ENCODE assay signal across 8 cellular contexts in genomic region chrX:130902783-130903613, GRCh38. TPM values are rescaled to one million over a fixed set of nuclear protein-coding genes. Genes with fewer than 3 reads are reported as not detected.
A peak's percentile ranks its signal among the peaks of the same experiment; 100 is the strongest.
DNase-seq lines count a peak whose midpoint lies in the region; ATAC-seq, FAIRE-seq and TF ChIP-seq lines count a peak whose summit lies in the region.

Gene ENOX2, minus strand, starts transcription at chrX:130903209. Its CDS starts 199,993 bp downstream, at chrX:130703216.

- H3K4me3 ChIP-seq in OCI-LY7 (ENCODE audit: low read depth, low read length, poor library complexity, severe bottlenecking) = peak within 1 kb of the TSS; percentile 93
- H3K4me3 ChIP-seq in epithelial cell of esophagus (ENCODE audit: low read length) = peak within 1 kb of the TSS; percentile 69
- H3K4me3 ChIP-seq in mononuclear cell (ENCODE audit: low read length) = peak within 1 kb of the TSS; percentile 68

- intact Hi-C loops in OCI-LY7 (cut with micrococcal nuclease; ENCODE audit: unreplicated experiment) = loop anchor here (2.0 kb wide), 1 partner anchor 564 kb away; the partner anchor contains the start of gene SLC25A14

- TF ChIP-seq CTCF in D721Med (IDR thresholded peaks at IDR 0.05; ENCODE audit: insufficient read depth, missing control alignments) = no peak
- no peak for TF ChIP-seq CTCF in OCI-LY7 (conservative IDR thresholded peaks at IDR 0.05; ENCODE audit: low read length)
- no peak for TF ChIP-seq CTCF in epithelial cell of esophagus (IDR thresholded peaks at IDR 0.05; ENCODE audit: insufficient read depth, low read depth, low read length, missing control alignments)

- H3K79me2 ChIP-seq in OCI-LY7 (ENCODE audit: insufficient read depth, low read depth, low read length) = no peaks in the 10 kb centered on the region

- CTCF ChIA-PET in OCI-LY7 (lab: Charles Lee; ENCODE audit: unreplicated experiment) = interaction anchor here (1.0 kb wide), 1 partner anchor 12 kb away, joined by 5 read pairs; no protein-coding TSS in a partner anchor

- H2AFZ ChIP-seq in OCI-LY7 (ENCODE audit: low read length) = peak within 1 kb of the TSS; percentile 87

- H3K4me1 ChIP-seq in OCI-LY7 (ENCODE audit: insufficient read depth, low read length, poor library complexity, severe bottlenecking) (no peaks in the 10 kb centered on the region), mononuclear cell (ENCODE audit: insufficient read depth, low read length) (peaks cover 8% of the 10 kb centered on the region)

- peak; percentile 76 for FAIRE-seq in D721Med (lab: Jason Lieb, UNC)

- H3K27me3 ChIP-seq in mononuclear cell (ENCODE audit: insufficient read depth, low read length) = no peaks in the 10 kb centered on the region

- H3K27ac ChIP-seq in OCI-LY7 (ENCODE audit: low read depth, low read length, poor library complexity, severe bottlenecking) = no peak within 1 kb of the TSS

- H3K36me3 ChIP-seq in OCI-LY7 (ENCODE audit: insufficient read depth, low read length) = no peaks in the 10 kb centered on the region

- no peaks in the 10 kb centered on the region for H3K9me3 ChIP-seq in OCI-LY7 (ENCODE audit: low read length)
- no peaks in the 10 kb centered on the region for H3K9me3 ChIP-seq in mononuclear cell (ENCODE audit: low read depth, low read length)

- POLR2A ChIA-PET in OCI-LY7 (lab: Charles Lee) = interaction anchor here (0.6 to 1.4 kb wide), 7 partner anchors 10 to 563 kb away, joined by 3 to 7 read pairs (median 5); partner anchors contain the start of gene RBMX2

- H3K4me2 ChIP-seq in OCI-LY7 (ENCODE audit: low read length) = peak within 1 kb of the TSS; percentile 93

- DNase-seq in D721Med (ENCODE audit: insufficient read length, low spot score) (peak; percentile 27), HuH-7.5 (ENCODE audit: low spot score) (peak; percentile 59), OCI-LY7 (ENCODE audit: low spot score) (peak; percentile 91), activated T-cell treated with anti-CD3 and anti-CD28 coated beads for 1 hour (ENCODE audit: low read depth) (peak; percentile 56), epithelial cell of esophagus (ENCODE audit: low read depth) (peak; percentile 95)
- DNase-seq in stimulated activated CD8-positive, alpha-beta memory T cell treated with anti-CD3 and anti-CD28 coated beads, Interleukin-4, amount 100 ng/mL, for 24 hours (ENCODE audit: low read depth) = peak; percentile 61

- no TSS peak for BruUV-seq in OCI-LY7 (replicated peaks; lab: Mats Ljungman, UMichigan)

- ATAC-seq in GM21526 (IDR thresholded peaks at IDR 0.05; ENCODE audit: low FRiP score, unreplicated experiment) = peak; percentile 98

- H4K20me1 ChIP-seq in OCI-LY7 (ENCODE audit: insufficient read depth, low read length) = no peaks in the 10 kb centered on the region

- no peaks in the 10 kb centered on the region for H3K9me2 ChIP-seq in OCI-LY7 (ENCODE audit: insufficient read depth, low read length)

RNA-seq across cellular contexts. Expression of gene ENOX2, which starts in this region (rescaled TPM):
- total RNA-seq in OCI-LY7 (2014; rRNA removed; shearing (Covaris generic)) = 5.0 and 5.3 TPM in 2 replicates
- total RNA-seq in OCI-LY7 (2022) = 11.9 and 12.8 TPM in 2 replicates
- 6.1 TPM for total RNA-seq in mononuclear cell

Comparison
In these comparisons a context has a peak if more than half of its experiments do, and no peak if none do; other contexts are left out.
1. DNase-seq: peak in every context shown above with its lines; median percentile 95 in epithelial cell of esophagus; 91 in OCI-LY7; 61 in stimulated activated CD8-positive, alpha-beta memory T cell treated with anti-CD3 and anti-CD28 coated beads, Interleukin-4, amount 100 ng/mL, for 24 hours; 59 in HuH-7.5; 56 in activated T-cell treated with anti-CD3 and anti-CD28 coated beads for 1 hour; 27 in D721Med.